Comparison of ENCODE assay signal across 1 cellular context in the genomic region with DNA sequence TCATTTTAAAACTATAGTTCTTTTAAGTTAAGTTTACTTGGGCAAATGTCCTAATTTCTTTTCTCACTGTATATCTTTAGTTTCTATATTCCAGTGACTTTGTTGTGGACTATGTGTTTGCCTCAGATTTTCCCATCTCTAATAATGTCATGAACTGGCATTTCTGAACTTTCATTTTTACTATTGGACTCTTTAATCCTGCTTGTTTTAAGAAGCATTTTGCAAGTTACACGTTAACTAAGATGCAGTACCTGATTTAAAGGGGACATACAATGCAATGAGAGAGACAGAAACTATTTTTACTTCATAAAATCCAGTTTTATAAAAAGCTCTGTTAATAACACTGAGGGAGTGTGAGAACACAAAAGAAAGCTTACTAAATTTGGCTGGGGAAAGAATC.
A peak's percentile ranks its signal among the peaks of the same experiment; 100 is the strongest.
TF ChIP-seq lines count a peak whose summit lies in the region.

No MANE protein-coding gene starts in this region.

TF ChIP-seq in liver, 16 proteins besides CTCF, POLR2A, EP300 and RAD21 (continued from another document):
- TF ChIP-seq, protein P1, sequence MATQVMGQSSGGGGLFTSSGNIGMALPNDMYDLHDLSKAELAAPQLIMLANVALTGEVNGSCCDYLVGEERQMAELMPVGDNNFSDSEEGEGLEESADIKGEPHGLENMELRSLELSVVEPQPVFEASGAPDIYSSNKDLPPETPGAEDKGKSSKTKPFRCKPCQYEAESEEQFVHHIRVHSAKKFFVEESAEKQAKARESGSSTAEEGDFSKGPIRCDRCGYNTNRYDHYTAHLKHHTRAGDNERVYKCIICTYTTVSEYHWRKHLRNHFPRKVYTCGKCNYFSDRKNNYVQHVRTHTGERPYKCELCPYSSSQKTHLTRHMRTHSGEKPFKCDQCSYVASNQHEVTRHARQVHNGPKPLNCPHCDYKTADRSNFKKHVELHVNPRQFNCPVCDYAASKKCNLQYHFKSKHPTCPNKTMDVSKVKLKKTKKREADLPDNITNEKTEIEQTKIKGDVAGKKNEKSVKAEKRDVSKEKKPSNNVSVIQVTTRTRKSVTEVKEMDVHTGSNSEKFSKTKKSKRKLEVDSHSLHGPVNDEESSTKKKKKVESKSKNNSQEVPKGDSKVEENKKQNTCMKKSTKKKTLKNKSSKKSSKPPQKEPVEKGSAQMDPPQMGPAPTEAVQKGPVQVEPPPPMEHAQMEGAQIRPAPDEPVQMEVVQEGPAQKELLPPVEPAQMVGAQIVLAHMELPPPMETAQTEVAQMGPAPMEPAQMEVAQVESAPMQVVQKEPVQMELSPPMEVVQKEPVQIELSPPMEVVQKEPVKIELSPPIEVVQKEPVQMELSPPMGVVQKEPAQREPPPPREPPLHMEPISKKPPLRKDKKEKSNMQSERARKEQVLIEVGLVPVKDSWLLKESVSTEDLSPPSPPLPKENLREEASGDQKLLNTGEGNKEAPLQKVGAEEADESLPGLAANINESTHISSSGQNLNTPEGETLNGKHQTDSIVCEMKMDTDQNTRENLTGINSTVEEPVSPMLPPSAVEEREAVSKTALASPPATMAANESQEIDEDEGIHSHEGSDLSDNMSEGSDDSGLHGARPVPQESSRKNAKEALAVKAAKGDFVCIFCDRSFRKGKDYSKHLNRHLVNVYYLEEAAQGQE (IDR thresholded peaks at IDR 0.05): no peak
- TF ChIP-seq TAF1 (conservative IDR thresholded peaks at IDR 0.05): no peak
- TF ChIP-seq HNF4A (conservative IDR thresholded peaks at IDR 0.05): peak; percentile 63 to 74
- TF ChIP-seq JUND (IDR thresholded peaks at IDR 0.05): peak in 1 of 2 donors; percentile 43
- no peak for TF ChIP-seq EGR1 (IDR thresholded peaks at IDR 0.05; ENCODE audit: low read depth in 2 of 2)
- TF ChIP-seq, protein P2, sequence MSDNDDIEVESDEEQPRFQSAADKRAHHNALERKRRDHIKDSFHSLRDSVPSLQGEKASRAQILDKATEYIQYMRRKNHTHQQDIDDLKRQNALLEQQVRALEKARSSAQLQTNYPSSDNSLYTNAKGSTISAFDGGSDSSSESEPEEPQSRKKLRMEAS (IDR thresholded peaks at IDR 0.05): peak; percentile 30
- TF ChIP-seq NR2F2 (IDR thresholded peaks at IDR 0.05): no peak
- TF ChIP-seq RXRA (IDR thresholded peaks at IDR 0.05): peak; percentile 21 to 43
TF ChIP-seq in liver: peak in this region for 6.
